In genomic region chr13:84553252-84553651, GRCh38 we compare ENCODE assay signal across 18 cellular contexts.
DNase-seq lines count a peak whose midpoint lies in the region; FAIRE-seq and TF ChIP-seq lines count a peak whose summit lies in the region.
"Had no signal": no experiment of that assay in that cellular context is flagged by ENCODE, and none has a peak within 500 bp of the region (broad histone marks: within the 10 kb centered on the region; RNA-seq: fewer than 3 reads in every experiment).

No MANE protein-coding gene starts in this region.

- no peak overlapping the region for H3K4me3 ChIP-seq in H1 (ENCODE audit: extremely low read depth in 1 of 4, insufficient read depth in 2 of 4, low read depth in 3 of 4, low read length in 4 of 4)
- H3K4me3 ChIP-seq in osteoblast (ENCODE audit: insufficient read depth, low read length) = no peak overlapping the region
- H3K4me3 ChIP-seq in tibial artery = no peak overlapping the region
- no peak overlapping the region for H3K4me3 ChIP-seq in MM.1S (ENCODE audit: low read length)
- H3K4me3 ChIP-seq: GM23338, SJCRH30 had no signal

- H3K9ac ChIP-seq in H1 (replicated peaks in 1 of 4; ENCODE audit: extremely low read depth in 1 of 4, low read depth in 3 of 4, low read length in 3 of 4) = no peak overlapping the region
- no peak overlapping the region for H3K9ac ChIP-seq in MM.1S (ENCODE audit: low read length)

- H3K23ac ChIP-seq in H1 (ENCODE audit: insufficient read length) = no peak overlapping the region

- TF ChIP-seq POLR2A in H1 (IDR thresholded peaks at IDR 0.05; ENCODE audit: control extremely low read depth in 1 of 2, low read depth in 2 of 2, low read length in 2 of 2) = no peak

- no peak overlapping the region for H2BK120ac ChIP-seq in H1 (replicated peaks; ENCODE audit: low read depth, low read length)

- no peak overlapping the region for H4K5ac ChIP-seq in H1 (ENCODE audit: insufficient read length, low read depth, low read length)

- POLR2A ChIA-PET in HEK293T (lab: Yijun Ruan, JAX) (no interaction called here), H1 (lab: Charles Lee; ENCODE audit: partially characterized antibody) (no interaction called here)

- H3K18ac ChIP-seq in H1 (ENCODE audit: extremely low read depth, low read length) = no peak overlapping the region

- no peak overlapping the region for H2BK20ac ChIP-seq in H1 (ENCODE audit: low read length)

- TF ChIP-seq RAD21 in H1 (IDR thresholded peaks at IDR 0.05 in 1 of 2, conservative IDR thresholded peaks at IDR 0.05 in 1 of 2; ENCODE audit: low read depth in 2 of 2, low read length in 2 of 2) = no peak

- no peak overlapping the region for H2BK5ac ChIP-seq in H1 (ENCODE audit: low read depth, low read length)

- no peaks in the 10 kb centered on the region for H3K4me1 ChIP-seq in H1 (replicated peaks in 1 of 4; ENCODE audit: control insufficient read depth in 3 of 4, insufficient read depth in 4 of 4, low read length in 3 of 4)
- no peaks in the 10 kb centered on the region for H3K4me1 ChIP-seq in osteoblast (ENCODE audit: insufficient read depth, low read length)
- no peaks in the 10 kb centered on the region for H3K4me1 ChIP-seq in tibial artery
- H3K4me1 ChIP-seq in MM.1S (ENCODE audit: low read length) = no peaks in the 10 kb centered on the region
- H3K4me1 ChIP-seq: SJCRH30 had no signal

- H3K79me1 ChIP-seq in H1 (ENCODE audit: low read depth, low read length) = no peaks in the 10 kb centered on the region

- CTCF ChIA-PET in HEK293T (lab: Yijun Ruan, JAX) (interaction anchor here (0.5 to 0.6 kb wide), 2 partner anchors 292 to 797 kb away, joined by 3 to 4 read pairs; no protein-coding TSS in a partner anchor), H1 (lab: Charles Lee; ENCODE audit: partially characterized antibody) (interaction anchor here (0.5 kb wide), 1 partner anchor 276 kb away, joined by 3 read pairs; no protein-coding TSS in a partner anchor)

- H3K79me2 ChIP-seq in H1 (ENCODE audit: control insufficient read depth in 1 of 2, insufficient read depth in 2 of 2, low read length in 2 of 2) = no peaks in the 10 kb centered on the region
- H3K79me2 ChIP-seq in osteoblast (ENCODE audit: insufficient read depth, low read length) = no peaks in the 10 kb centered on the region
- no peaks in the 10 kb centered on the region for H3K79me2 ChIP-seq in MM.1S (ENCODE audit: low read length)

- H3K23me2 ChIP-seq in H1 (ENCODE audit: low read depth, low read length) = no peaks in the 10 kb centered on the region

- H3K56ac ChIP-seq in H1 (replicated peaks; ENCODE audit: insufficient read length, low read depth, low read length) = no peak overlapping the region

- no peak for TF ChIP-seq EP300 in H1 (IDR thresholded peaks at IDR 0.05; ENCODE audit: borderline replicate concordance in 1 of 2, low read depth in 2 of 2, low read length in 2 of 2)

- H3K27me3 ChIP-seq in H1 (replicated peaks in 1 of 4; ENCODE audit: control insufficient read depth in 3 of 4, extremely low read depth in 1 of 4, insufficient read depth in 3 of 4, low read length in 3 of 4) (no peaks in the 10 kb centered on the region), osteoblast (ENCODE audit: insufficient read depth, low read length) (no peaks in the 10 kb centered on the region), tibial artery (no peaks in the 10 kb centered on the region), MM.1S (replicated peaks; ENCODE audit: insufficient read depth, low read length) (no peaks in the 10 kb centered on the region)
- H3K27me3 ChIP-seq: SJCRH30 had no signal

- H3K4me2 ChIP-seq in H1 (ENCODE audit: insufficient read depth in 1 of 2, low read depth in 2 of 2, low read length in 2 of 2) (no peak overlapping the region), osteoblast (ENCODE audit: insufficient read depth, low read length) (no peak overlapping the region), MM.1S (ENCODE audit: low read depth, low read length) (no peak overlapping the region)
- H3K4me2 ChIP-seq: GM23338 had no signal

- H3K9me3 ChIP-seq in H1 (ENCODE audit: insufficient read depth in 2 of 2, low read depth in 1 of 2, low read length in 1 of 2) = no peaks in the 10 kb centered on the region
- H3K9me3 ChIP-seq in osteoblast (ENCODE audit: low read depth, low read length) = no peaks in the 10 kb centered on the region
- H3K9me3 ChIP-seq in tibial artery = no peaks in the 10 kb centered on the region
- H3K9me3 ChIP-seq in MM.1S (replicated peaks; ENCODE audit: insufficient read depth, low read length) = no peaks in the 10 kb centered on the region
- H3K9me3 ChIP-seq: SJCRH30 had no signal

- TF ChIP-seq CTCF in H1 (IDR thresholded peaks at IDR 0.05; ENCODE audit: control extremely low read depth in 1 of 3, insufficient read depth in 1 of 3, low read depth in 1 of 3, low read length in 3 of 3) (no peak), osteoblast (IDR thresholded peaks at IDR 0.05; ENCODE audit: extremely low read depth, low read depth, low read length) (no peak), tibial artery (IDR thresholded peaks at IDR 0.05) (no peak), MM.1S (IDR thresholded peaks at IDR 0.05; ENCODE audit: low read length) (no peak), D721Med (IDR thresholded peaks at IDR 0.05; ENCODE audit: insufficient read depth, missing control alignments) (no peak)

- 93% methylated on average over 5 of the region's 5 CpGs; no CpG with 5 or more reads in 1 of the 2 experiments for WGBS in H1 (ENCODE audit: extremely low coverage in 1 of 2, insufficient coverage in 1 of 2, insufficient read length in 1 of 2, insufficient replicate concordance in 2 of 2, low coverage in 1 of 2, low lambda C conversion rate in 2 of 2, missing lambda C conversion rate in 1 of 2), 2 experiments

- H3K27ac ChIP-seq in H1 (ENCODE audit: low read depth, low read length) (no peak overlapping the region), osteoblast (ENCODE audit: low read depth, low read length) (no peak overlapping the region), tibial artery (no peak overlapping the region), MM.1S (ENCODE audit: low read length) (no peak overlapping the region)
- H3K27ac ChIP-seq: SJCRH30 had no signal

- no peaks in the 10 kb centered on the region for H3F3A ChIP-seq in MM.1S (ENCODE audit: insufficient read depth, low read length)

- H4K8ac ChIP-seq in H1 (ENCODE audit: extremely low read depth, insufficient read depth, low read length) = no peak overlapping the region

- H4K20me1 ChIP-seq in H1 (replicated peaks in 1 of 2; ENCODE audit: control insufficient read depth in 1 of 2, insufficient read depth in 2 of 2, low read length in 2 of 2) (no peaks in the 10 kb centered on the region), osteoblast (ENCODE audit: insufficient read depth, low read length) (no peaks in the 10 kb centered on the region), MM.1S (ENCODE audit: insufficient read depth, low read length) (no peaks in the 10 kb centered on the region)

- peak; percentile 41 for DNase-seq in HEK293T (ENCODE audit: extremely low spot score)
- DNase-seq in NCI-H1417 treated with DMSO at 0.1 percent for 48 hours (lab: John Stamatoyannopoulos, UW) = peak; percentile 19
- no peak for DNase-seq in H1 (ENCODE audit: low read depth in 1 of 2, low spot score in 2 of 2)
- DNase-seq in osteoblast (ENCODE audit: insufficient read length, low spot score, missing footprints) = no peak
- no peak for DNase-seq in tibial artery
- DNase-seq in MM.1S = no peak
- DNase-seq in D721Med (ENCODE audit: insufficient read length, low spot score) = no peak
- DNase-seq: Calu3; CD4-positive, alpha-beta T cell; DMS79; GF-D8; Karpas-422; MV-4-11; NCI-H1436 treated with DMSO at 0.1 percent for 48 hours; NCI-H446 treated with DMSO at 0.1 percent for 48 hours; NCI-H774; SJCRH30 had no signal

- no peak overlapping the region for H2BK15ac ChIP-seq in H1 (ENCODE audit: low read length)

- H2AFZ ChIP-seq in H1 (ENCODE audit: low read length) = 0 out of 2 replicates have a peak overlapping the region, but pooled peaks have one; percentile 7
- peak overlapping the region; percentile 23 for H2AFZ ChIP-seq in osteoblast (ENCODE audit: low read length)
- H2AFZ ChIP-seq in MM.1S (ENCODE audit: low read length) = no peak overlapping the region
- H2AFZ ChIP-seq: GM23338 had no signal

- H2BK12ac ChIP-seq in H1 (ENCODE audit: low read depth, low read length) = no peak overlapping the region

- no peaks in the 10 kb centered on the region for H3K36me3 ChIP-seq in H1 (ENCODE audit: control insufficient read depth in 2 of 4, insufficient read depth in 4 of 4, low read length in 3 of 4)
- H3K36me3 ChIP-seq in osteoblast (ENCODE audit: insufficient read depth, low read length) = no peaks in the 10 kb centered on the region
- no peaks in the 10 kb centered on the region for H3K36me3 ChIP-seq in tibial artery
- no peaks in the 10 kb centered on the region for H3K36me3 ChIP-seq in MM.1S (replicated peaks; ENCODE audit: insufficient read depth, low read length)
- H3K36me3 ChIP-seq: SJCRH30 had no signal

- H3K14ac ChIP-seq in H1 (ENCODE audit: insufficient read length) = no peak overlapping the region

- FAIRE-seq in H1 (lab: Jason Lieb, UNC) = no peak
- FAIRE-seq in D721Med (lab: Jason Lieb, UNC) = no peak

- no peak overlapping the region for H2AK5ac ChIP-seq in H1 (ENCODE audit: low read depth, low read length)

- intact Hi-C loops in tibial artery (cut with DNase I; ENCODE audit: low total_unique reads) = no loop called here

- no peak overlapping the region for H4K91ac ChIP-seq in H1 (replicated peaks; ENCODE audit: insufficient read length, low read length)

- no peaks in the 10 kb centered on the region for H3K9me2 ChIP-seq in MM.1S (replicated peaks; ENCODE audit: insufficient read depth, low read length)

- H3K4ac ChIP-seq in H1 (replicated peaks; ENCODE audit: insufficient read length, low read depth, low read length) = no peak overlapping the region

TF ChIP-seq in HEK293T, 16 proteins besides CTCF, POLR2A, EP300 and RAD21 (continues in another document):
- TF ChIP-seq ELF4 (IDR thresholded peaks at IDR 0.05) = no peak
- TF ChIP-seq HDGF (IDR thresholded peaks at IDR 0.05; ENCODE audit: borderline replicate concordance) = no peak
- TF ChIP-seq ZNF384 (IDR thresholded peaks at IDR 0.05) = peak; percentile 50
- no peak for TF ChIP-seq FOXM1 (IDR thresholded peaks at IDR 0.05; ENCODE audit: borderline replicate concordance)
- no peak for TF ChIP-seq ARNT (IDR thresholded peaks at IDR 0.05)
- no peak for TF ChIP-seq BHLHE40 (IDR thresholded peaks at IDR 0.05; ENCODE audit: borderline replicate concordance)
- no peak for TF ChIP-seq L3MBTL2 (conservative IDR thresholded peaks at IDR 0.05)

TF ChIP-seq in H1, 55 proteins besides CTCF, POLR2A, EP300 and RAD21:
- TF ChIP-seq EZH2 (IDR thresholded peaks at IDR 0.05; ENCODE audit: low read depth, low read length, severe bottlenecking) (no peak), TBP (IDR thresholded peaks at IDR 0.05; ENCODE audit: low read depth, low read length) (no peak), TAF1 (IDR thresholded peaks at IDR 0.05; ENCODE audit: low read depth, low read length) (no peak), SP2 (IDR thresholded peaks at IDR 0.05; ENCODE audit: low read length) (no peak)

Comparison
In these comparisons a context has a peak if more than half of its experiments do, and no peak if none do; other contexts are left out.
1. DNase-seq: peak in HEK293T (single experiment) and NCI-H1417 treated with DMSO at 0.1 percent for 48 hours (single experiment); none in H1 (0 of 2), osteoblast (single experiment), tibial artery (0 of 2), MM.1S (single experiment) and D721Med (single experiment).